In genomic region chr13:91196958-91197357, GRCh38 we compare ENCODE assay signal across 24 cellular contexts.
"Had no signal": no experiment of that assay in that cellular context is flagged by ENCODE, and none has a peak within 500 bp of the region (broad histone marks: within the 10 kb centered on the region; RNA-seq: fewer than 3 reads in every experiment).

No MANE protein-coding gene starts in this region.

- H3K36me3 ChIP-seq: breast epithelium, esophagus squamous epithelium, gastroesophageal sphincter, spleen, upper lobe of left lung had no signal

- H3K36me3 Mint-ChIP-seq: activated naive CD8-positive, alpha-beta T cell treated with anti-CD3 and anti-CD28 coated beads, Interleukin-2, amount 10 ng/mL, durations not matched to agents 7 days and 5 days; mesothelial cell of epicardium; natural killer cell had no signal

- H3K9me3 Mint-ChIP-seq: activated B cell treated with CpG ODN at 0.5 μM for 24 hours; activated naive CD4-positive, alpha-beta T cell treated with anti-CD3 and anti-CD28 coated beads for 36 hours; activated naive CD8-positive, alpha-beta T cell treated with anti-CD3 and anti-CD28 coated beads, Interleukin-2, amount 10 ng/mL, durations not matched to agents 7 days and 5 days; activated T-cell treated with anti-CD3 and anti-CD28 coated beads, Interleukin-2, amount 50 U/mL, for 24 hours; endodermal cell had no signal

- H3K4me1 Mint-ChIP-seq: activated B cell treated with CpG ODN at 0.5 μM for 24 hours; activated CD4-positive, alpha-beta T cell treated with anti-CD3 and anti-CD28 coated beads for 36 hours; activated naive CD8-positive, alpha-beta T cell treated with anti-CD3 and anti-CD28 coated beads, Interleukin-2, amount 10 ng/mL, durations not matched to agents 7 days and 5 days; natural killer cell had no signal

- H3K27ac ChIP-seq: breast epithelium, coronary artery, esophagus squamous epithelium, gastroesophageal sphincter, spleen, upper lobe of left lung had no signal

- H3K27ac Mint-ChIP-seq: activated B cell treated with CpG ODN at 0.5 μM for 24 hours; activated CD4-positive, alpha-beta T cell treated with anti-CD3 and anti-CD28 coated beads for 36 hours; activated naive CD4-positive, alpha-beta T cell treated with anti-CD3 and anti-CD28 coated beads for 36 hours; activated naive CD8-positive, alpha-beta T cell treated with anti-CD3 and anti-CD28 coated beads, Interleukin-2, amount 10 ng/mL, durations not matched to agents 7 days and 5 days; activated T-cell treated with anti-CD3 and anti-CD28 coated beads, Interleukin-2, amount 50 U/mL, for 24 hours; endodermal cell; mesothelial cell of epicardium; natural killer cell had no signal

- DNase-seq: activated B cell treated with CpG ODN at 0.5 μM for 24 hours; activated CD4-positive, alpha-beta T cell treated with anti-CD3 and anti-CD28 coated beads for 36 hours; activated CD4-positive, alpha-beta T cell treated with anti-CD3 and anti-CD28 coated beads, Interleukin-2, amount 50 U/mL, for 4 hours; activated CD8-positive, alpha-beta memory T cell treated with anti-CD3 and anti-CD28 coated beads for 24 hours; activated CD8-positive, alpha-beta memory T cell treated with anti-CD3 and anti-CD28 coated beads, Interleukin-2, amount 50 U/mL, for 4 hours; activated naive CD4-positive, alpha-beta T cell treated with anti-CD3 and anti-CD28 coated beads for 36 hours; activated naive CD8-positive, alpha-beta T cell treated with anti-CD3 and anti-CD28 coated beads, Interleukin-2, amount 10 ng/mL, durations not matched to agents 7 days and 5 days; activated T-cell treated with anti-CD3 and anti-CD28 coated beads, Interleukin-2, amount 50 U/mL, for 24 hours; amniotic stem cell; endodermal cell; esophagus squamous epithelium; head of caudate nucleus; hypothalamus; left ventricle myocardium superior; mammary epithelial cell; natural killer cell; spleen; stimulated activated CD4-positive, alpha-beta T cell treated with anti-CD3 and anti-CD28 coated beads, Interleukin-4, amount 100 ng/mL, for 1 hour; stimulated activated naive CD4-positive, alpha-beta T cell treated with Interleukin-2 at 50 U/mL for 16 hours; upper lobe of left lung had no signal

- H3K27me3 ChIP-seq: breast epithelium, upper lobe of left lung had no signal

- H3K4me3 Mint-ChIP-seq: activated B cell treated with CpG ODN at 0.5 μM for 24 hours; activated CD4-positive, alpha-beta T cell treated with anti-CD3 and anti-CD28 coated beads for 36 hours; activated naive CD4-positive, alpha-beta T cell treated with anti-CD3 and anti-CD28 coated beads for 36 hours; activated naive CD8-positive, alpha-beta T cell treated with anti-CD3 and anti-CD28 coated beads, Interleukin-2, amount 10 ng/mL, durations not matched to agents 7 days and 5 days; activated T-cell treated with anti-CD3 and anti-CD28 coated beads, Interleukin-2, amount 50 U/mL, for 24 hours; endodermal cell; mesothelial cell of epicardium; natural killer cell had no signal

- H3K4me3 ChIP-seq: breast epithelium, coronary artery, esophagus squamous epithelium, gastroesophageal sphincter, spleen, upper lobe of left lung had no signal

- H3K4me1 ChIP-seq: breast epithelium, esophagus squamous epithelium, gastroesophageal sphincter, spleen, upper lobe of left lung had no signal

- H3K9me3 ChIP-seq: breast epithelium, esophagus squamous epithelium, gastroesophageal sphincter, spleen, upper lobe of left lung had no signal

- ATAC-seq: activated CD4-positive, alpha-beta T cell treated with anti-CD3 and anti-CD28 coated beads for 36 hours; gastroesophageal sphincter; left ventricle myocardium superior; natural killer cell had no signal
